Comparison of ENCODE assay signal across 20 cellular contexts in genomic region chr18:35547008-35547605, GRCh38.
"Had no signal": no experiment of that assay in that cellular context is flagged by ENCODE, and none has a peak within 500 bp of the region (broad histone marks: within the 10 kb centered on the region; RNA-seq: fewer than 3 reads in every experiment).

No MANE protein-coding gene starts in this region.

- H3K9me3 Mint-ChIP-seq: endodermal cell had no signal

- H3K4me1 ChIP-seq: foreskin keratinocyte, right atrium auricular region, sigmoid colon, tibial artery, upper lobe of left lung, uterus had no signal

- H3K27me3 ChIP-seq: foreskin keratinocyte, neutrophil, right atrium auricular region, sigmoid colon, tibial artery, upper lobe of left lung, uterus had no signal

- ATAC-seq: foreskin keratinocyte; left colon; left ventricle myocardium superior; naive thymus-derived CD8-positive, alpha-beta T cell had no signal

- H3K9me3 ChIP-seq: neutrophil, right atrium auricular region, sigmoid colon, tibial artery, upper lobe of left lung, uterus had no signal

- H3K4me1 Mint-ChIP-seq: naive thymus-derived CD8-positive, alpha-beta T cell had no signal

- H3K27ac ChIP-seq: coronary artery, foreskin keratinocyte, neutrophil, right atrium auricular region, sigmoid colon, skin epidermis, tibial artery, upper lobe of left lung, uterus had no signal

- DNase-seq: effector CD4-positive, alpha-beta T cell; endodermal cell; erythroblast; foreskin keratinocyte; kidney; left colon; left ventricle myocardium superior; mesendoderm; naive thymus-derived CD8-positive, alpha-beta T cell; sigmoid colon; stimulated activated CD4-positive, alpha-beta T cell treated with anti-CD3 and anti-CD28 coated beads, Interleukin-12 subunit alpha, Interleukin-12 subunit beta, amount 100 ng/mL, for 4 hours; stimulated activated naive CD4-positive, alpha-beta T cell treated with Interleukin-2 at 50 U/mL for 16 hours; tibial artery; upper lobe of left lung; uterus had no signal

- H3K4me3 Mint-ChIP-seq: endodermal cell had no signal

- H3K36me3 ChIP-seq: neutrophil, right atrium auricular region, sigmoid colon, tibial artery, upper lobe of left lung, uterus had no signal

- H3K27ac Mint-ChIP-seq: endodermal cell; naive thymus-derived CD8-positive, alpha-beta T cell had no signal

- H3K4me3 ChIP-seq: coronary artery, lung, right atrium auricular region, sigmoid colon, skin epidermis, tibial artery, upper lobe of left lung, uterus had no signal
